8 cellular contexts compared by ENCODE assay signal in genomic region chr15:74542192-74543042, GRCh38. TPM values are rescaled to one million over a fixed set of nuclear protein-coding genes. Genes with fewer than 3 reads are reported as not detected.
A peak's percentile ranks its signal among the peaks of the same experiment; 100 is the strongest.
DNase-seq lines count a peak whose midpoint lies in the region; ATAC-seq, FAIRE-seq and TF ChIP-seq lines count a peak whose summit lies in the region.

No MANE protein-coding gene starts in this region.

- 60 to 65% methylated on average over 8 of the region's 8 CpGs for WGBS in pancreas, 2 donors

- TF ChIP-seq CTCF in PC-3 (conservative IDR thresholded peaks at IDR 0.05; ENCODE audit: low read depth, low read length) (no peak), pancreas (IDR thresholded peaks at IDR 0.05) (no peak)

- no peaks in the 10 kb centered on the region for H3F3A ChIP-seq in PC-3 (ENCODE audit: low read length, unreplicated experiment)

- H3K9me3 ChIP-seq in PC-3 (ENCODE audit: low read length) (no peaks in the 10 kb centered on the region), pancreas (no peaks in the 10 kb centered on the region)

- POLR2A ChIA-PET in PC-3 (lab: Charles Lee; ENCODE audit: unreplicated experiment) = no interaction called here

- TSS peak; percentile 58 for BruUV-seq in PC-3 (replicated peaks; lab: Mats Ljungman, UMichigan)

- ATAC-seq in PC-3 (no peak), pancreas (no peak), HG03045 (IDR thresholded peaks at IDR 0.05; ENCODE audit: unreplicated experiment) (no peak)

- H3K9me2 ChIP-seq in PC-3 (replicated peaks; ENCODE audit: low read length) = no peaks in the 10 kb centered on the region

- peaks cover 10% of the 10 kb centered on the region; the same call in 1 of the 2 replicates for H3K36me3 ChIP-seq in PC-3 (ENCODE audit: low read depth, low read length)
- H3K36me3 ChIP-seq in pancreas = no peaks in the 10 kb centered on the region

- intact Hi-C loops in PC-3 (cut with micrococcal nuclease) (loop anchor here (2.0 to 10.0 kb wide), 5 partner anchors 16 to 392 kb away; partner anchors contain the start of genes COX5A and UBL7), pancreas (cut with DNase I) (loop anchor here in 1 of 3 donors (10.0 kb wide), 1 partner anchor 72 kb away; the partner anchor contains the start of gene CLK3)

- peaks cover 71% of the 10 kb centered on the region for H3K79me2 ChIP-seq in PC-3 (ENCODE audit: low read length)

- FAIRE-seq in GM12891 (lab: Jason Lieb, UNC) (no peak), pancreas (lab: Jason Lieb, UNC) (no peak)

- DNase-seq in GM12891 (ENCODE audit: insufficient read length, low spot score) = no peak
- DNase-seq in PC-3 = no peak
- peak; percentile 26 to 37 for DNase-seq in erythroblast (lab: John Stamatoyannopoulos, UW)
- no peak for DNase-seq in pancreas
- DNase-seq in NCI-H446 (lab: John Stamatoyannopoulos, UW) = no peak
- DNase-seq in NCI-H748 treated with DMSO at 0.1 percent for 48 hours (lab: John Stamatoyannopoulos, UW) = no peak
- DNase-seq in midbrain (lab: John Stamatoyannopoulos, UW) = no peak

- peak overlapping the region; percentile 92 for H3K9ac ChIP-seq in PC-3 (ENCODE audit: low read length)

- no peak overlapping the region for H2AFZ ChIP-seq in PC-3 (ENCODE audit: low read length)

- H3K4me3 ChIP-seq in PC-3 (ENCODE audit: low read length) (peak overlapping the region; percentile 98), pancreas (peak overlapping the region in 3 of 4 donors; percentile 91 to 96 (median 92))

- H3K4me2 ChIP-seq in PC-3 (ENCODE audit: low read length) = peak overlapping the region; percentile 93

- TF ChIP-seq POLR2A in GM12891 (IDR thresholded peaks at IDR 0.05; ENCODE audit: low read depth, low read length) (no peak), erythroblast (IDR thresholded peaks at IDR 0.05; ENCODE audit: low read length) (no peak)

- H3K4me1 ChIP-seq in PC-3 (ENCODE audit: insufficient read depth, low read length) = peaks cover 46% of the 10 kb centered on the region
- H3K4me1 ChIP-seq in pancreas = peaks cover 11 to 26% (median 24%) of the 10 kb centered on the region in 3 donors

- H3K27ac ChIP-seq in PC-3 (ENCODE audit: low read length) = peak overlapping the region; percentile 69
- no peak overlapping the region for H3K27ac ChIP-seq in pancreas

- H4K20me1 ChIP-seq in PC-3 (ENCODE audit: low read length) = peaks cover 37% of the 10 kb centered on the region

- H3K27me3 ChIP-seq in PC-3 (ENCODE audit: low read length) = no peaks in the 10 kb centered on the region
- H3K27me3 ChIP-seq in pancreas = no peaks in the 10 kb centered on the region

- CTCF ChIA-PET in PC-3 (lab: Charles Lee) = interaction anchor here (0.7 kb wide), 1 partner anchor 102 kb away, joined by 3 read pairs; no protein-coding TSS in a partner anchor

TF ChIP-seq in GM12891, 5 proteins besides CTCF, POLR2A, EP300 and RAD21:
- TF ChIP-seq TAF1 (IDR thresholded peaks at IDR 0.05; ENCODE audit: low read depth, low read length) (no peak), SPI1 (IDR thresholded peaks at IDR 0.05; ENCODE audit: low read depth, low read length) (peak; percentile 47)

RNA-seq across cellular contexts. Expression of gene ARID3B, which starts 1.4 kb away (rescaled TPM):
- 21.2 TPM for polyA plus RNA-seq in GM12891 (2012; ENCODE audit: low read depth, missing spikeins)
- total RNA-seq in PC-3 (2014; rRNA removed) (17.4 and 19.0 TPM in 2 replicates), pancreas (1 to 10 TPM; 2.9 to 4.5 (median 3.5) TPM)
- 1 to 10 TPM; 4.2 to 4.8 TPM for polyA plus RNA-seq in pancreas

Comparison
In these comparisons a context has a peak if more than half of its experiments do, and no peak if none do; other contexts are left out.
1. DNase-seq: peak in erythroblast (2 of 2); none in GM12891 (single experiment), PC-3 (single experiment), pancreas (0 of 6), NCI-H446 (0 of 2), NCI-H748 treated with DMSO at 0.1 percent for 48 hours (single experiment) and midbrain (single experiment).